Comparison of ENCODE assay signal across 1 cellular context in the genomic region with DNA sequence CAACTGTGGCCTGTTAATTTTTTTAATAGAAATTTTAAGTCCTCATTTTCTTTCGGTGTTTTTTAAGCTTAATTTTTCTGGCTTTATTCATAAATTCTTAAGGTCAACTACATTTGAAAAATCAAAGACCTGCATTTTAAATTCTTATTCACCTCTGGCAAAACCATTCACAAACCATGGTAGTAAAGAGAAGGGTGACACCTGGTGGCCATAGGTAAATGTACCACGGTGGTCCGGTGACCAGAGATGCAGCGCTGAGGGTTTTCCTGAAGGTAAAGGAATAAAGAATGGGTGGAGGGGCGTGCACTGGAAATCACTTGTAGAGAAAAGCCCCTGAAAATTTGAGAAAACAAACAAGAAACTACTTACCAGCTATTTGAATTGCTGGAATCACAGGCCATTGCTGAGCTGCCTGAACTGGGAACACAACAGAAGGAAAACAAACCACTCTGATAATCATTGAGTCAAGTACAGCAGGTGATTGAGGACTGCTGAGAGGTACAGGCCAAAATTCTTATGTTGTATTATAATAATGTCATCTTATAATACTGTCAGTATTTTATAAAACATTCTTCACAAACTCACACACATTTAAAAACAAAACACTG.
TF ChIP-seq lines count a peak whose summit lies in the region.

No MANE protein-coding gene starts in this region.

TF ChIP-seq in HEK293, 187 proteins besides CTCF, POLR2A, EP300 and RAD21 (continued from another document):
- TF ChIP-seq, protein P1, sequence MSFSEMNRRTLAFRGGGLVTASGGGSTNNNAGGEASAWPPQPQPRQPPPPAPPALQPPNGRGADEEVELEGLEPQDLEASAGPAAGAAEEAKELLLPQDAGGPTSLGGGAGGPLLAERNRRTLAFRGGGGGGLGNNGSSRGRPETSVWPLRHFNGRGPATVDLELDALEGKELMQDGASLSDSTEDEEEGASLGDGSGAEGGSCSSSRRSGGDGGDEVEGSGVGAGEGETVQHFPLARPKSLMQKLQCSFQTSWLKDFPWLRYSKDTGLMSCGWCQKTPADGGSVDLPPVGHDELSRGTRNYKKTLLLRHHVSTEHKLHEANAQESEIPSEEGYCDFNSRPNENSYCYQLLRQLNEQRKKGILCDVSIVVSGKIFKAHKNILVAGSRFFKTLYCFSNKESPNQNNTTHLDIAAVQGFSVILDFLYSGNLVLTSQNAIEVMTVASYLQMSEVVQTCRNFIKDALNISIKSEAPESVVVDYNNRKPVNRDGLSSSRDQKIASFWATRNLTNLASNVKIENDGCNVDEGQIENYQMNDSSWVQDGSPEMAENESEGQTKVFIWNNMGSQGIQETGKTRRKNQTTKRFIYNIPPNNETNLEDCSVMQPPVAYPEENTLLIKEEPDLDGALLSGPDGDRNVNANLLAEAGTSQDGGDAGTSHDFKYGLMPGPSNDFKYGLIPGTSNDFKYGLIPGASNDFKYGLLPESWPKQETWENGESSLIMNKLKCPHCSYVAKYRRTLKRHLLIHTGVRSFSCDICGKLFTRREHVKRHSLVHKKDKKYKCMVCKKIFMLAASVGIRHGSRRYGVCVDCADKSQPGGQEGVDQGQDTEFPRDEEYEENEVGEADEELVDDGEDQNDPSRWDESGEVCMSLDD (tag by site-specific recombination; IDR thresholded peaks at IDR 0.05): no peak
